ENCODE assay signal across 8 cellular contexts in the genomic region with DNA sequence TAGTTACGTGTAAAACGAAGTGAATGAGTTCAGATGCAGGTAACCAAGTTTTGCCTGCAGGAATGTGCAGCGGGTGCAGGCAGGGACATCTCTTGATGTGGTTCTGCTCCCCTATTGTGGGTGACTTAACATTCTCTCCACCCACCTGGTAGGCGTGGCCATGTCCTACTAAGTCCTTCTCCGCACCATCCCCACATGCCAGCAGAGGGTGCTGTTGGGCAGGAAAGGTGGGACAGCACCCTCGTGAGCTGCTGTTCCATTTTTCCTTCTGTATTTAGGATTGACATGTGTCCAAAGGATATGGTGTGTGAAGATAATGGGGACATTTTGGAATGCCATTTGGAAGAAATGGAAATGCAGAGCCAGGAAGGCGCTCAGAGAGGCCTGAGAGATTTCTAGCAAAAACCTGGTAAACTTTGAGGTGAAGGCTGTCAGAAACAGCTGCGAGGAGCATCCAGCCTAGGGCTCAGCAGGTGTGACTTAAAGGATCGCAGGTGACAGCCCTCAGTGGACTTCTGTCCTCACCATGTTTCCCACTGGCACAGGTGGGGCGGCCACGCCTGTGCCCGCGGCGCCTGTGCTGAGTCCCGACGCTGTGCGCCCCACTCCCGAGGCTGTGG. TPM values are rescaled to one million over a fixed set of nuclear protein-coding genes. Genes with fewer than 3 reads are reported as not detected.
DNase-seq lines count a peak whose midpoint lies in the region; ATAC-seq and TF ChIP-seq lines count a peak whose summit lies in the region.

No MANE protein-coding gene starts in this region.

- ATAC-seq in GM19025 (IDR thresholded peaks at IDR 0.05; ENCODE audit: low read depth, unreplicated experiment) = peak; percentile 94
- peak; percentile 98 for ATAC-seq in HG03342 (IDR thresholded peaks at IDR 0.05; ENCODE audit: unreplicated experiment)

- peak overlapping the region; percentile 50 for H3K4me3 ChIP-seq in choroid plexus epithelial cell (ENCODE audit: low read depth, low read length)
- H3K4me3 ChIP-seq in kidney epithelial cell (ENCODE audit: low read depth, low read length) = peak overlapping the region; percentile 33

- peak; percentile 95 for DNase-seq in AG20443 (ENCODE audit: low spot score)
- DNase-seq in NCI-H345 (lab: John Stamatoyannopoulos, UW) = peak; percentile 97
- peak; percentile 97 for DNase-seq in activated CD4-positive, CD25-positive, alpha-beta regulatory T cell treated with anti-CD3 and anti-CD28 coated beads, Interleukin-2, amount 50 U/mL, for 72 hours
- peak; percentile 96 for DNase-seq in choroid plexus epithelial cell (ENCODE audit: low read depth)
- DNase-seq in kidney epithelial cell (ENCODE audit: low read depth) = peak; percentile 85
- DNase-seq in stimulated activated CD4-positive, alpha-beta T cell treated with anti-CD3 and anti-CD28 coated beads, Interleukin-15, amount 100 ng/mL, for 1 hour (ENCODE audit: low read depth in 1 of 2, low spot score in 1 of 2) = peak; percentile 87 to 95

- H3K36me3 ChIP-seq in kidney epithelial cell (ENCODE audit: control insufficient read depth, insufficient read depth, low read length) = no peaks in the 10 kb centered on the region

- H3K27me3 ChIP-seq in kidney epithelial cell (ENCODE audit: control insufficient read depth, insufficient read depth, low read length) = peaks cover 21% of the 10 kb centered on the region

- peak; percentile 100 for TF ChIP-seq CTCF in choroid plexus epithelial cell (conservative IDR thresholded peaks at IDR 0.05; ENCODE audit: low read depth, low read length)
- TF ChIP-seq CTCF in kidney epithelial cell (IDR thresholded peaks at IDR 0.05; ENCODE audit: insufficient read depth, low read length, poor library complexity, severe bottlenecking) = peak; percentile 95

RNA-seq across cellular contexts. Expression of a gene that starts 26.2 kb away (rescaled TPM):
- 12.3 and 13.8 TPM in 2 replicates for total RNA-seq in kidney epithelial cell

Comparison
In these comparisons a context has a peak if more than half of its experiments do, and no peak if none do; other contexts are left out.
1. Peak in every context shown above with its lines: DNase-seq, ATAC-seq and H3K4me3 ChIP-seq.